In the genomic region with DNA sequence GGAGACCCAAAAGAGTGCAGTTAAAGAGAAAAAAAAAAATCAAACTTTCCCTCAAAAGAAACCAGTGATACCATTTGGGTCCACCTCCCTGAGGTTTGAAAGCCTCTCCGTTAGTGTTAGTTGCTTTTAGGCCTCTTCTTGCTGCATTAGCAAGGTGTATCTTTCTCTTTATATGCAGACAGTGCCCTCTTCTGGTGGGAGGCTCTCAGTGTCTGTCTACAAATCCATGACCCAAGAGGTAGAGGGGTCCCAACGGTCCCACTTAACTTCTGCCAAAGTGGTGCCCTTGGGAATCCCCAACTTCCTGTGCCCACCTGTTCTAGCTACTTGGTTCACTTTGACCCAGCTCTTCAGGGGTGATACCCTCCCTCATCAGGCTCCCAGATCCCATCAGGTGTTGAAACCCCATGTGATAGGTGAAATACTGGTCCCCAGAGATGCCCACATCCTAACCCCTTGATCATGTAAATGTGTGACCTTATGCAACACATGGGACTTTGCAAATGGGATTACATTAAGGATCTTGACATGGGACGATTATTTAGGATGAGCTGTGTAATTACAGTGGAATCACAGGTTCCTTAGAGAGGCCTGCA, we compare ENCODE assay signal across 8 cellular contexts.
A peak's percentile ranks its signal among the peaks of the same experiment; 100 is the strongest.
DNase-seq lines count a peak whose midpoint lies in the region; ATAC-seq and TF ChIP-seq lines count a peak whose summit lies in the region.

No MANE protein-coding gene starts in this region.

- no peaks in the 10 kb centered on the region for H3K27me3 ChIP-seq in psoas muscle (ENCODE audit: insufficient read depth in 3 of 3, low read length in 2 of 3)

- peaks cover 0 to 8% of the 10 kb centered on the region in 2 donors for H3K36me3 ChIP-seq in psoas muscle (ENCODE audit: insufficient read depth in 1 of 2, low read depth in 1 of 2)

- peaks cover 7% of the 10 kb centered on the region for H3K9me3 ChIP-seq in psoas muscle

- intact Hi-C loops in psoas muscle (cut with DNase I), result no loop called here

- H3K4me1 ChIP-seq in psoas muscle, result no peaks in the 10 kb centered on the region

- DNase-seq in fibroblast of gingiva (ENCODE audit: low read depth) (peak; percentile 21), psoas muscle (no peak), NCI-H748 (lab: John Stamatoyannopoulos, UW; ENCODE audit: unreplicated experiment) (no peak), HPDE6-E6E7 (ENCODE audit: extremely low spot score) (no peak)
- DNase-seq in effector CD8-positive, alpha-beta T cell (lab: John Stamatoyannopoulos, UW), result no peak

- TF ChIP-seq CTCF in VCaP (conservative IDR thresholded peaks at IDR 0.05) (peak; percentile 83), psoas muscle (IDR thresholded peaks at IDR 0.05) (peak; percentile 32)

- 51 to 56% (median 52%) methylated on average over 3 of the region's 3 CpGs for WGBS in psoas muscle, 3 donors

- H3K27ac ChIP-seq in VCaP (no peak overlapping the region), psoas muscle (no peak overlapping the region)

- ATAC-seq in GM18511 (IDR thresholded peaks at IDR 0.05; ENCODE audit: unreplicated experiment) (peak; percentile 79), HG02943 (IDR thresholded peaks at IDR 0.05; ENCODE audit: low read depth, unreplicated experiment) (peak; percentile 59), psoas muscle (no peak)

- no peak overlapping the region for H3K4me3 ChIP-seq in psoas muscle

Comparison
In these comparisons a context has a peak if more than half of its experiments do, and no peak if none do; other contexts are left out.
1. ATAC-seq: peak in GM18511 (single experiment) and HG02943 (single experiment); none in psoas muscle (0 of 4).